18 cellular contexts compared by ENCODE assay signal in the genomic region with DNA sequence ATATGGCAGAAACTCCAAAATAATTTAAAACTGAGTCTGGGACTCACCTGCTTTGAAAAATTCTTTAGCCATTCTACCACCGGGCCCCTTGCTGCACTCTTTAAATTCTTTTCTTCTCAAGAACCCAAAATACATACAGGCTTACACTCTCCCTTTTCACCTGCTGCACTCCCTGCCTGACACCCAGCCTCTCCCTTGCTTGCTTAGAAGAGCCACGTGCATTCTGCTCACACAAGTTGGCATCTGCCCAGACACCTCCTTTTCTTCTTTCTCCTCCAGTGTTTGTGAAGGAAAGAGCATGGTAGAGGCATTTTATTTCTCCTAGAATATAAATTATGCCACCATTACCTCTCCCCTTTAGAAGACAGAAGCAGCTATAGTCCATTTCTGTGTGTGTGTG. TPM values are rescaled to one million over a fixed set of nuclear protein-coding genes. Genes with fewer than 3 reads are reported as not detected.
DNase-seq lines count a peak whose midpoint lies in the region; ATAC-seq and TF ChIP-seq lines count a peak whose summit lies in the region.
"Had no signal": no experiment of that assay in that cellular context is flagged by ENCODE, and none has a peak within 500 bp of the region (broad histone marks: within the 10 kb centered on the region; RNA-seq: fewer than 3 reads in every experiment).

No MANE protein-coding gene starts in this region.

- intact Hi-C loops in thyroid gland (cut with DNase I), result no loop called here

- no peak for TF ChIP-seq POLR2A in thyroid gland (IDR thresholded peaks at IDR 0.05)

- no peak overlapping the region for H3K27ac ChIP-seq in thyroid gland
- H3K27ac ChIP-seq: 22Rv1 had no signal

- DNase-seq in DMS 273 (lab: John Stamatoyannopoulos, UW; ENCODE audit: unreplicated experiment) (peak; percentile 10), DMS 273 treated with DMSO at 0.1 percent for 48 hours (lab: John Stamatoyannopoulos, UW) (no peak), NCI-H510A treated with DMSO at 0.1 percent for 48 hours (lab: John Stamatoyannopoulos, UW) (peak; percentile 5), NCI-H510A (lab: John Stamatoyannopoulos, UW) (no peak), RPMI8226 (peak; percentile 32), thyroid gland (peak; percentile 49 to 56), kidney tubule cell (ENCODE audit: low spot score) (no peak)
- DNase-seq: BE2C; CD4-positive, alpha-beta memory T cell; KBM-7; NCI-H446; NCI-H774; SW 1271 had no signal

- 21 to 25% methylated on average over 2 of the region's 2 CpGs for WGBS in thyroid gland, 2 donors

- no peaks in the 10 kb centered on the region for H3K9me3 ChIP-seq in thyroid gland
- H3K9me3 ChIP-seq: BE2C had no signal

- no peak for TF ChIP-seq CTCF in thyroid gland (IDR thresholded peaks at IDR 0.05)

- H3K36me3 ChIP-seq in thyroid gland, result no peaks in the 10 kb centered on the region
- H3K36me3 ChIP-seq: BE2C had no signal

- H3K4me3 ChIP-seq in thyroid gland (replicated peaks in 1 of 3), result no peak overlapping the region
- H3K4me3 ChIP-seq: GM23338 had no signal

- H3K4me1 ChIP-seq in thyroid gland, result peaks cover 0 to 4% of the 10 kb centered on the region in 2 donors

- no peaks in the 10 kb centered on the region for H3K27me3 ChIP-seq in thyroid gland
- H3K27me3 ChIP-seq: BE2C had no signal

- ATAC-seq in GM18520 (IDR thresholded peaks at IDR 0.05; ENCODE audit: unreplicated experiment), result no peak
- ATAC-seq: GM23338, HCT116 had no signal

RNA-seq across cellular contexts. Expression of gene AOPEP, which starts 39.0 kb away (rescaled TPM):
- 100 to 1,000 TPM; 126 to 216 (median 136) TPM for total RNA-seq in thyroid gland

RNA-seq across cellular contexts. Expression of gene FBP1, which starts 48.1 kb away (rescaled TPM):
- 10 to 100 TPM; 20.3 to 31.8 (median 23.1) TPM for total RNA-seq in thyroid gland
- total RNA-seq: T-helper 2 cell treated with Interferon-gamma antibody and Interleukin-4, amounts not matched to agents 100 ng/mL and 5 ng/mL, for 36 hours had no signal

Comparison
In these comparisons a context has a peak if more than half of its experiments do, and no peak if none do; other contexts are left out.
1. DNase-seq: peak in DMS 273 (single experiment), NCI-H510A treated with DMSO at 0.1 percent for 48 hours (single experiment), RPMI8226 (single experiment) and thyroid gland (2 of 2); none in DMS 273 treated with DMSO at 0.1 percent for 48 hours (single experiment), NCI-H510A (single experiment) and kidney tubule cell (single experiment).